Comparison of ENCODE assay signal across 7 cellular contexts in the genomic region with DNA sequence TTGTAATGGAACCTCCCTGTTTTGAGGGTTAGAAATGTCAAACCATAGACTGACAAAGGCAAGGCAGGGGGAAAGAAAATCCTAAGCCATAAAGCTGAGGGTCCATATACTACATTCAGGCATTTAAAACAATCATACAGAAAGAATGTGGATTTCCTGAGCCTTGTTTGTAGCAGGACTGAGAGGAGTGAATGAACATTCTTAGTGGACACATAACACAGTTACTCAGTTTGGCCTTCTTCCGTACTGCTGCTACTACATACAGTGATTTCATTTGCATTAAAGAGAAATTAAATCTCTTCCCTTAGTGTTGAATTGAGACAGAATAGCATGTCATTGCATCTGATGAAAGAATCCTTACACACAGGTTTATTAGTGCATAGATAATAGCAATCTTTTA.
"Had no signal": no experiment of that assay in that cellular context is flagged by ENCODE, and none has a peak within 500 bp of the region (broad histone marks: within the 10 kb centered on the region; RNA-seq: fewer than 3 reads in every experiment).

No MANE protein-coding gene starts in this region.

- H3K4me3 ChIP-seq: cardiac muscle cell, upper lobe of right lung had no signal

- DNase-seq: activated CD8-positive, alpha-beta memory T cell treated with anti-CD3 and anti-CD28 coated beads for 24 hours; aorta; left ventricle myocardium superior; mesenchymal stem cell; stimulated activated naive CD4-positive, alpha-beta T cell treated with Interleukin-2 at 50 U/mL for 16 hours; upper lobe of right lung had no signal
